ENCODE assay signal across 27 cellular contexts in genomic region chr9:98180996-98181395, GRCh38.
"Had no signal": no experiment of that assay in that cellular context is flagged by ENCODE, and none has a peak within 500 bp of the region (broad histone marks: within the 10 kb centered on the region; RNA-seq: fewer than 3 reads in every experiment).

No MANE protein-coding gene starts in this region.

- DNase-seq: colonic mucosa; effector memory CD8-positive, alpha-beta T cell; erythroblast; esophagus squamous epithelium; foreskin melanocyte; glutamatergic neuron; heart right ventricle; hippocampal formation; left cardiac atrium; left lung; mesenchymal stem cell; naive B cell; nucleus accumbens; stimulated activated CD4-positive, alpha-beta T cell treated with anti-CD3 and anti-CD28 coated beads, Interleukin-15, amount 100 ng/mL, for 24 hours; stimulated activated CD4-positive, alpha-beta T cell treated with anti-CD3 and anti-CD28 coated beads, Interleukin-2, amount 100 ng/mL, for 48 hours; stimulated activated naive CD4-positive, alpha-beta T cell; stimulated activated naive CD8-positive, alpha-beta T cell treated with anti-CD3 and anti-CD28 coated beads, Interleukin-15, amount 100 ng/mL, for 72 hours; transverse colon had no signal

- FAIRE-seq: endometrium, islet of Langerhans had no signal

- H3K36me3 ChIP-seq: colonic mucosa, heart right ventricle, left lung, prostate gland, right atrium auricular region, suprapubic skin, transverse colon, vagina had no signal

- H3K9me3 ChIP-seq: colonic mucosa, esophagus squamous epithelium, heart right ventricle, left lung, mucosa of descending colon, prostate gland, right atrium auricular region, suprapubic skin, transverse colon, vagina had no signal

- H3K27me3 ChIP-seq: colonic mucosa, esophagus squamous epithelium, heart right ventricle, left lung, right atrium auricular region, suprapubic skin, transverse colon, vagina had no signal

- H3K4me1 ChIP-seq: right atrium auricular region, vagina had no signal

- ATAC-seq: effector memory CD8-positive, alpha-beta T cell; heart right ventricle; left cardiac atrium; left lung; mucosa of descending colon; natural killer cell treated with Interleukin-12 subunit alpha and Interleukin-12 subunit beta and Interleukin-15 and Interleukin-18, amount 100 ng/mL, for 72 hours; stimulated activated naive CD8-positive, alpha-beta T cell treated with anti-CD3 and anti-CD28 coated beads, Interleukin-15, amount 100 ng/mL, for 72 hours had no signal

- H3K27ac ChIP-seq: colonic mucosa, esophagus squamous epithelium, heart right ventricle, right atrium auricular region, skin epidermis, suprapubic skin, transverse colon, vagina had no signal

- H3K4me3 ChIP-seq: colonic mucosa, esophagus squamous epithelium, heart right ventricle, left lung, mucosa of descending colon, prostate gland, right atrium auricular region, skin epidermis, suprapubic skin, transverse colon, vagina had no signal
